12 cellular contexts compared by ENCODE assay signal in the genomic region with DNA sequence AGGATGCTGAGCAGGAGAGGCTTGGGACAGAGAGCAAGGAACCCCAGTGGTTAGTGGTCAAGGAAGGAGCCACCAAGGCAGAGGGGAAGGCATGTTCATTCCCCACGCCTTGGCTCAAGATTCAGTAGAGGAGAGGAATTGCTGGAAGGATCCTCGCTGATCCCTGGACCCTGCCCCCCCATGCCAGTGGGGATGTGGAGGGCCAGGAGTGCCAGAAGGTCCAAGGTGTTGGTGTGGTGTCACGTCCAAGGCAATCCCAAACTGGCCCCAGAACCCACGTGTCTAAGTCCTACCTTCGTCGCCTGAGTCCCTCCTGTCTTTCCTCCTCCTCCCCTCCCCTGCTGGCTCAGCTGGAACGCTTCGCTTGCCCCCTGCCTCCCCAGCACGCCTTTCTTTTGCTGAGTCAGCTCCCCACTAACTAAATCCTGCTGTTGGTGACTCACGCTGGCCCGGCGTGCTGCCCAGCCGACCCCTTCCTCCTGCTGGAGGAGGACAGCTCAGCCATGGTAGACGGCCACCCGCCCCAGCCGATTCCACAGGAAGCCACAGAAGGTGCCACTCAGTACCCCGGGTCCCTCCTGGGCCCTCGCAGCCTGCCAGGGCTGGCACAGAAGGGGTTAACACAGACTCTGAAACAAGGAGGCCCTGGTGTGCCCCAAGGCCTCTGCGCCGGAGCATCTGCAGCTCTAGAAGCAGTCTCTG. TPM values are rescaled to one million over a fixed set of nuclear protein-coding genes. Genes with fewer than 3 reads are reported as not detected.
DNase-seq lines count a peak whose midpoint lies in the region; TF ChIP-seq lines count a peak whose summit lies in the region.
"Had no signal": no experiment of that assay in that cellular context is flagged by ENCODE, and none has a peak within 500 bp of the region (broad histone marks: within the 10 kb centered on the region; RNA-seq: fewer than 3 reads in every experiment).

No MANE protein-coding gene starts in this region.

- H3K4me1 ChIP-seq in neuronal stem cell (ENCODE audit: control insufficient read depth in 2 of 2, insufficient read depth in 1 of 2, low read depth in 1 of 2, low read length in 2 of 2): peaks cover 9 to 15% of the 10 kb centered on the region in 2 donors
- H3K4me1 ChIP-seq in HAP-1: no peaks in the 10 kb centered on the region
- H3K4me1 ChIP-seq in effector memory CD4-positive, alpha-beta T cell (ENCODE audit: control insufficient read depth, insufficient read depth, low read length, poor library complexity, severe bottlenecking): no peaks in the 10 kb centered on the region
- H3K4me1 ChIP-seq: Peyer's patch had no signal

- H3K14ac ChIP-seq in neuronal stem cell (ENCODE audit: low read length): no peak overlapping the region

- H3K9me3 ChIP-seq in neuronal stem cell (replicated peaks in 1 of 2; ENCODE audit: control insufficient read depth in 2 of 2, insufficient read depth in 1 of 2, low read depth in 1 of 2, low read length in 2 of 2): no peaks in the 10 kb centered on the region
- no peaks in the 10 kb centered on the region for H3K9me3 ChIP-seq in HAP-1
- H3K9me3 ChIP-seq in effector memory CD4-positive, alpha-beta T cell (ENCODE audit: control insufficient read depth, low read length): no peaks in the 10 kb centered on the region
- H3K9me3 ChIP-seq: Peyer's patch had no signal

- H3K18ac ChIP-seq in neuronal stem cell (ENCODE audit: low read length): peak overlapping the region; percentile 67

- H3K4ac ChIP-seq in neuronal stem cell (ENCODE audit: low read length): no peak overlapping the region

- peak overlapping the region; percentile 27 for H3K9ac ChIP-seq in neuronal stem cell (ENCODE audit: low read depth, low read length, poor library complexity)

- WGBS in neuronal stem cell (ENCODE audit: extremely low coverage in 2 of 2, insufficient read length in 2 of 2, insufficient replicate concordance in 1 of 2), 2 donors: no CpG with 5 or more reads among the region's 20 CpGs

- no peak overlapping the region for H2BK120ac ChIP-seq in neuronal stem cell (ENCODE audit: low read depth, low read length)

- peak; percentile 17 for TF ChIP-seq CTCF in AG10803 (conservative IDR thresholded peaks at IDR 0.05; ENCODE audit: low read length)
- no peak for TF ChIP-seq CTCF in epithelial cell of esophagus (IDR thresholded peaks at IDR 0.05; ENCODE audit: insufficient read depth, low read depth, low read length, missing control alignments)

- peaks cover 6 to 7% of the 10 kb centered on the region in 2 donors for H3K36me3 ChIP-seq in neuronal stem cell (replicated peaks in 1 of 2; ENCODE audit: control insufficient read depth in 2 of 2, insufficient read depth in 2 of 2, low read length in 2 of 2)
- peaks cover 12% of the 10 kb centered on the region for H3K36me3 ChIP-seq in HAP-1 (replicated peaks)
- no peaks in the 10 kb centered on the region for H3K36me3 ChIP-seq in effector memory CD4-positive, alpha-beta T cell (ENCODE audit: control insufficient read depth, insufficient read depth, low read length)
- H3K36me3 ChIP-seq: Peyer's patch had no signal

- H3K27ac ChIP-seq in neuronal stem cell (replicated peaks; ENCODE audit: low read length): no peak overlapping the region
- no peak overlapping the region for H3K27ac ChIP-seq in effector memory CD4-positive, alpha-beta T cell (ENCODE audit: insufficient read depth, low read length, poor library complexity, severe bottlenecking)
- H3K27ac ChIP-seq: Peyer's patch had no signal

- DNase-seq in AG10803 (ENCODE audit: low read depth) (peak; percentile 91), OCI-M1 (lab: John Stamatoyannopoulos, UW) (peak; percentile 37), epithelial cell of esophagus (ENCODE audit: low read depth) (peak; percentile 73), neuronal stem cell (ENCODE audit: low spot score) (no peak), midbrain (lab: John Stamatoyannopoulos, UW) (no peak), HAP-1 (ENCODE audit: low spot score in 2 of 2) (no peak), DMS114 treated with DMSO at 0.1 percent for 48 hours (lab: John Stamatoyannopoulos, UW; ENCODE audit: unreplicated experiment) (no peak)
- no peak for DNase-seq in effector memory CD4-positive, alpha-beta T cell
- DNase-seq: DND-41, hypothalamus had no signal

- H2BK12ac ChIP-seq in neuronal stem cell (ENCODE audit: low read length): no peak overlapping the region

- H3K4me3 ChIP-seq in AG10803 (ENCODE audit: low read length) (no peak overlapping the region), epithelial cell of esophagus (ENCODE audit: low read length) (no peak overlapping the region), neuronal stem cell (ENCODE audit: low read length in 2 of 2) (no peak overlapping the region), HAP-1 (no peak overlapping the region)
- no peak overlapping the region for H3K4me3 ChIP-seq in effector memory CD4-positive, alpha-beta T cell (ENCODE audit: insufficient read depth, low read depth, low read length, poor library complexity, severe bottlenecking)
- H3K4me3 ChIP-seq: Peyer's patch had no signal

- no peaks in the 10 kb centered on the region for H3K79me1 ChIP-seq in neuronal stem cell (ENCODE audit: low read depth, low read length)

- in situ Hi-C loops in HAP-1 (cut with MboI; ENCODE audit: low sequenced_read_pairs): loop anchor here (10.0 to 25.0 kb wide), 2 partner anchors 191 to 548 kb away; a partner anchor contains a TSS

- H4K91ac ChIP-seq in neuronal stem cell (ENCODE audit: low read depth, low read length, poor library complexity): peak overlapping the region; percentile 26

- no peak overlapping the region for H2BK15ac ChIP-seq in neuronal stem cell (ENCODE audit: low read length)

- H3K4me2 ChIP-seq in neuronal stem cell (ENCODE audit: insufficient read depth, low read length, poor library complexity, severe bottlenecking): no peak overlapping the region

- peak overlapping the region; percentile 61 for H3K23ac ChIP-seq in neuronal stem cell (ENCODE audit: low read depth, low read length, poor library complexity)

- H2AFZ ChIP-seq in neuronal stem cell (ENCODE audit: low read length): no peak overlapping the region

- H3K27me3 ChIP-seq in neuronal stem cell (ENCODE audit: control insufficient read depth in 3 of 3, insufficient read depth in 3 of 3, low read depth in 1 of 3, low read length in 3 of 3) (no peaks in the 10 kb centered on the region), HAP-1 (ENCODE audit: low read depth) (no peaks in the 10 kb centered on the region)
- no peaks in the 10 kb centered on the region for H3K27me3 ChIP-seq in effector memory CD4-positive, alpha-beta T cell (replicated peaks; ENCODE audit: control insufficient read depth, insufficient read depth, low read length, poor library complexity, severe bottlenecking)
- H3K27me3 ChIP-seq: Peyer's patch had no signal

- no peak overlapping the region for H2AK5ac ChIP-seq in neuronal stem cell (ENCODE audit: low read depth, low read length)

- no peak overlapping the region for H4K8ac ChIP-seq in neuronal stem cell (ENCODE audit: low read depth, low read length)

- no peak overlapping the region for H2BK5ac ChIP-seq in neuronal stem cell (ENCODE audit: low read length)

RNA-seq across cellular contexts. Expression of a gene that starts 37.6 kb away (rescaled TPM):
- not detected for polyA plus RNA-seq in neuronal stem cell (2013, experiment 1 of 2)
- polyA plus RNA-seq in neuronal stem cell (2013, experiment 2 of 2): not detected
- polyA plus RNA-seq: IgD-negative memory B cell had no signal

RNA-seq across cellular contexts. Expression of a gene that starts 44.4 kb away (rescaled TPM):
- polyA plus RNA-seq in neuronal stem cell (2013, experiment 1 of 2): 0.14 TPM
- 0.08 TPM for polyA plus RNA-seq in neuronal stem cell (2013, experiment 2 of 2)
- polyA plus RNA-seq: IgD-negative memory B cell had no signal

Comparison
In these comparisons a context has a peak if more than half of its experiments do, and no peak if none do; other contexts are left out.
1. DNase-seq: peak in AG10803 (single experiment), OCI-M1 (single experiment) and epithelial cell of esophagus (single experiment); none in neuronal stem cell (single experiment), midbrain (single experiment), HAP-1 (0 of 2), DMS114 treated with DMSO at 0.1 percent for 48 hours (single experiment) and effector memory CD4-positive, alpha-beta T cell (0 of 3).